In genomic region chr22:20634560-20635226, GRCh38 we compare ENCODE assay signal across 1 cellular context.
TF ChIP-seq lines count a peak whose summit lies in the region.

No MANE protein-coding gene starts in this region.

TF ChIP-seq in K562, 482 proteins besides CTCF, POLR2A, EP300 and RAD21 (continued from another document):
- TF ChIP-seq ZNF639 (CRISPR knock-in tag; conservative IDR thresholded peaks at IDR 0.05 in 1 of 2, IDR thresholded peaks at IDR 0.05 in 1 of 2): 0 out of 4 replicates have a peak, but pooled peaks of 1 of the 2 experiments have one; percentile 31
- no peak for TF ChIP-seq POLR2G (IDR thresholded peaks at IDR 0.05; ENCODE audit: low read depth, low read length)
- no peak for TF ChIP-seq XRCC5 (IDR thresholded peaks at IDR 0.05; ENCODE audit: low read depth, low read length)
- TF ChIP-seq WHSC1 (IDR thresholded peaks at IDR 0.05; ENCODE audit: low read length): no peak
- TF ChIP-seq TAF1 (IDR thresholded peaks at IDR 0.05; ENCODE audit: control insufficient read depth, extremely low read depth, insufficient read depth, low read length, severe bottlenecking): no peak
- no peak for TF ChIP-seq GTF2A2 (tag; IDR thresholded peaks at IDR 0.05)
- no peak for TF ChIP-seq ZNF175 (CRISPR knock-in tag; IDR thresholded peaks at IDR 0.05; ENCODE audit: low read depth)
- no peak for TF ChIP-seq ZNF140 (CRISPR knock-in tag; IDR thresholded peaks at IDR 0.05)
- TF ChIP-seq ZFP91 (CRISPR knock-in tag; IDR thresholded peaks at IDR 0.05): 0 out of 2 replicates have a peak, but pooled peaks have one; percentile 12
- no peak for TF ChIP-seq CGGBP1 (CRISPR knock-in tag; IDR thresholded peaks at IDR 0.05)
- no peak for TF ChIP-seq CHD2 (IDR thresholded peaks at IDR 0.05; ENCODE audit: low read depth, low read length)
- TF ChIP-seq FOXA1 (IDR thresholded peaks at IDR 0.05; ENCODE audit: borderline replicate concordance): no peak
- TF ChIP-seq IRF2 (CRISPR knock-in tag; IDR thresholded peaks at IDR 0.05): no peak
- no peak for TF ChIP-seq SRSF9 (IDR thresholded peaks at IDR 0.05; ENCODE audit: borderline replicate concordance, low read depth, low read length)
- no peak for TF ChIP-seq TOE1 (IDR thresholded peaks at IDR 0.05; ENCODE audit: borderline replicate concordance)
- TF ChIP-seq TOE1 (CRISPR knock-in tag; IDR thresholded peaks at IDR 0.05; ENCODE audit: borderline replicate concordance, low read depth): no peak
- peak; percentile 68 for TF ChIP-seq SNRNP70 (optimal IDR thresholded peaks at IDR 0.05; ENCODE audit: low read depth, low read length)
- no peak for TF ChIP-seq ZFP36 (IDR thresholded peaks at IDR 0.05; ENCODE audit: low read depth, low read length, partially characterized antibody)
- no peak for TF ChIP-seq CC2D1A (IDR thresholded peaks at IDR 0.05)
- no peak for TF ChIP-seq RBM14 (IDR thresholded peaks at IDR 0.05; ENCODE audit: borderline replicate concordance, insufficient read depth, low read depth, low read length)
- TF ChIP-seq THAP7 (CRISPR knock-in tag; IDR thresholded peaks at IDR 0.05): 0 out of 2 replicates have a peak, but pooled peaks have one; percentile 26
- 0 out of 2 replicates have a peak, but pooled peaks have one; percentile 9 for TF ChIP-seq ZKSCAN1 (IDR thresholded peaks at IDR 0.05; ENCODE audit: low read depth, low read length)
- TF ChIP-seq, protein P1, sequence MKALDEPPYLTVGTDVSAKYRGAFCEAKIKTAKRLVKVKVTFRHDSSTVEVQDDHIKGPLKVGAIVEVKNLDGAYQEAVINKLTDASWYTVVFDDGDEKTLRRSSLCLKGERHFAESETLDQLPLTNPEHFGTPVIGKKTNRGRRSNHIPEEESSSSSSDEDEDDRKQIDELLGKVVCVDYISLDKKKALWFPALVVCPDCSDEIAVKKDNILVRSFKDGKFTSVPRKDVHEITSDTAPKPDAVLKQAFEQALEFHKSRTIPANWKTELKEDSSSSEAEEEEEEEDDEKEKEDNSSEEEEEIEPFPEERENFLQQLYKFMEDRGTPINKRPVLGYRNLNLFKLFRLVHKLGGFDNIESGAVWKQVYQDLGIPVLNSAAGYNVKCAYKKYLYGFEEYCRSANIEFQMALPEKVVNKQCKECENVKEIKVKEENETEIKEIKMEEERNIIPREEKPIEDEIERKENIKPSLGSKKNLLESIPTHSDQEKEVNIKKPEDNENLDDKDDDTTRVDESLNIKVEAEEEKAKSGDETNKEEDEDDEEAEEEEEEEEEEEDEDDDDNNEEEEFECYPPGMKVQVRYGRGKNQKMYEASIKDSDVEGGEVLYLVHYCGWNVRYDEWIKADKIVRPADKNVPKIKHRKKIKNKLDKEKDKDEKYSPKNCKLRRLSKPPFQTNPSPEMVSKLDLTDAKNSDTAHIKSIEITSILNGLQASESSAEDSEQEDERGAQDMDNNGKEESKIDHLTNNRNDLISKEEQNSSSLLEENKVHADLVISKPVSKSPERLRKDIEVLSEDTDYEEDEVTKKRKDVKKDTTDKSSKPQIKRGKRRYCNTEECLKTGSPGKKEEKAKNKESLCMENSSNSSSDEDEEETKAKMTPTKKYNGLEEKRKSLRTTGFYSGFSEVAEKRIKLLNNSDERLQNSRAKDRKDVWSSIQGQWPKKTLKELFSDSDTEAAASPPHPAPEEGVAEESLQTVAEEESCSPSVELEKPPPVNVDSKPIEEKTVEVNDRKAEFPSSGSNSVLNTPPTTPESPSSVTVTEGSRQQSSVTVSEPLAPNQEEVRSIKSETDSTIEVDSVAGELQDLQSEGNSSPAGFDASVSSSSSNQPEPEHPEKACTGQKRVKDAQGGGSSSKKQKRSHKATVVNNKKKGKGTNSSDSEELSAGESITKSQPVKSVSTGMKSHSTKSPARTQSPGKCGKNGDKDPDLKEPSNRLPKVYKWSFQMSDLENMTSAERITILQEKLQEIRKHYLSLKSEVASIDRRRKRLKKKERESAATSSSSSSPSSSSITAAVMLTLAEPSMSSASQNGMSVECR (CRISPR knock-in tag; IDR thresholded peaks at IDR 0.05): peak; percentile 32; the same call in 1 of the 2 replicates
- no peak for TF ChIP-seq ETV5 (CRISPR knock-in tag; IDR thresholded peaks at IDR 0.05; ENCODE audit: low read depth)
- TF ChIP-seq HMG20B (CRISPR knock-in tag; IDR thresholded peaks at IDR 0.05): no peak
- TF ChIP-seq MCM2 (IDR thresholded peaks at IDR 0.05; ENCODE audit: low read depth): no peak
